In genomic region chr14:69299286-69300035, GRCh38 we compare ENCODE assay signal across 1 cellular context.
TF ChIP-seq lines count a peak whose summit lies in the region.

No MANE protein-coding gene starts in this region.

TF ChIP-seq in A549, 52 proteins besides CTCF, POLR2A, EP300 and RAD21 (continued from another document):
- TF ChIP-seq ELK1 (IDR thresholded peaks at IDR 0.05; ENCODE audit: low read depth, low read length) (no peak), CBX2 (IDR thresholded peaks at IDR 0.05; ENCODE audit: borderline replicate concordance, low read depth) (no peak), MAZ (IDR thresholded peaks at IDR 0.05; ENCODE audit: borderline replicate concordance, low read depth, low read length) (no peak), FOXS1 (CRISPR knock-in tag; IDR thresholded peaks at IDR 0.05) (no peak)
